In the genomic region with DNA sequence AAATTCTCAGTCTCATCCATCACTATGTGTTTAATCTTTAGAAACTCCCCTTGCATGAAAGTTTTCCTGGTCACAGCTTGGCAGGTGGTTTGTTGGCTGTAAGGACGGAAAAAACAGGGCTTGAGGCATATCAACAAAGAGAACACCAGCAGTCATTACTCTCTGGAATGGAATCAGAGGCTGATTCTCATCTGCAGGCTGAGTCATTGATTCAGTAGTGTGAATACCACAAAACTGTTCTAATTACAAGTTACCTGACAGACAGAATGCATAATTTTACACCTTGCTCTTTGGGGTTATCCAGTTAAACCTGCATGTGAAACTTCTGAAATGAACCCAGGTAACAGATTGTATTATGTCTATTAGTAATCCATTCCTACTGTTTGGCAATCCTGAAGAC, we compare ENCODE assay signal across 16 cellular contexts. TPM values are rescaled to one million over a fixed set of nuclear protein-coding genes. Genes with fewer than 3 reads are reported as not detected.
DNase-seq lines count a peak whose midpoint lies in the region; ATAC-seq lines count a peak whose summit lies in the region.
"Had no signal": no experiment of that assay in that cellular context is flagged by ENCODE, and none has a peak within 500 bp of the region (broad histone marks: within the 10 kb centered on the region; RNA-seq: fewer than 3 reads in every experiment).

No MANE protein-coding gene starts in this region.

- ATAC-seq in activated CD4-positive, CD25-positive, alpha-beta regulatory T cell treated with anti-CD3 and anti-CD28 coated beads, Interleukin-2, amount 50 U/mL, for 24 hours: peak; percentile 17 to 70
- ATAC-seq in activated T-cell treated with anti-CD3 and anti-CD28 coated beads, Interleukin-2, amount 50 U/mL, for 72 hours (replicated peaks in 1 of 2): peak; percentile 47 to 51
- ATAC-seq in central memory CD8-positive, alpha-beta T cell (replicated peaks; ENCODE audit: extremely low read depth, poor library complexity, severe bottlenecking): no peak
- ATAC-seq: GM23338 had no signal

- no peak for DNase-seq in activated CD4-positive, CD25-positive, alpha-beta regulatory T cell treated with anti-CD3 and anti-CD28 coated beads, Interleukin-2, amount 50 U/mL, for 72 hours
- DNase-seq in activated T-cell treated with anti-CD3 and anti-CD28 coated beads, Interleukin-2, amount 50 U/mL, for 72 hours: no peak
- DNase-seq in activated T-cell treated with anti-CD3 and anti-CD28 coated beads, Interleukin-2, amount 50 U/mL, for 1 hour: no peak
- no peak for DNase-seq in central memory CD8-positive, alpha-beta T cell (ENCODE audit: low spot score in 2 of 2)
- DNase-seq in renal cortical epithelial cell (ENCODE audit: low read depth) (peak; percentile 7), DMS53 (lab: John Stamatoyannopoulos, UW) (no peak)
- no peak for DNase-seq in activated effector memory CD4-positive, alpha-beta T cell treated with anti-CD3 and anti-CD28 coated beads, Interleukin-2, amount 50 U/mL, for 16 hours
- DNase-seq: AML-193; CD4-positive, alpha-beta T cell; DMS153; DMS79 treated with DMSO at 0.1 percent for 48 hours; GF-D8; HCEC 1CT had no signal

- peaks cover 38% of the 10 kb centered on the region for H3K4me1 Mint-ChIP-seq in activated T-cell treated with anti-CD3 and anti-CD28 coated beads, Interleukin-2, amount 50 U/mL, for 72 hours (ENCODE audit: low read depth)
- H3K4me1 Mint-ChIP-seq in central memory CD8-positive, alpha-beta T cell: no peaks in the 10 kb centered on the region

- H3K27ac Mint-ChIP-seq in activated T-cell treated with anti-CD3 and anti-CD28 coated beads, Interleukin-2, amount 50 U/mL, for 72 hours: no peak overlapping the region
- H3K27ac Mint-ChIP-seq in central memory CD8-positive, alpha-beta T cell (ENCODE audit: low read depth): peak overlapping the region; percentile 15
- H3K27ac Mint-ChIP-seq: CD4-positive, alpha-beta T cell; GM23338 had no signal

- no peaks in the 10 kb centered on the region for H3K36me3 Mint-ChIP-seq in activated T-cell treated with anti-CD3 and anti-CD28 coated beads, Interleukin-2, amount 50 U/mL, for 72 hours (ENCODE audit: insufficient read depth in 2 of 2)
- H3K36me3 Mint-ChIP-seq in central memory CD8-positive, alpha-beta T cell (ENCODE audit: insufficient read depth): peaks cover 2% of the 10 kb centered on the region

- no peaks in the 10 kb centered on the region for H3K27me3 Mint-ChIP-seq in activated T-cell treated with anti-CD3 and anti-CD28 coated beads, Interleukin-2, amount 50 U/mL, for 72 hours (ENCODE audit: low read depth)
- no peaks in the 10 kb centered on the region for H3K27me3 Mint-ChIP-seq in central memory CD8-positive, alpha-beta T cell
- H3K27me3 Mint-ChIP-seq: CD4-positive, alpha-beta T cell had no signal

- H3K9me3 Mint-ChIP-seq in activated T-cell treated with anti-CD3 and anti-CD28 coated beads, Interleukin-2, amount 50 U/mL, for 72 hours: peaks cover 0 to 5% of the 10 kb centered on the region in 2 donors
- no peaks in the 10 kb centered on the region for H3K9me3 Mint-ChIP-seq in central memory CD8-positive, alpha-beta T cell
- H3K9me3 Mint-ChIP-seq: CD4-positive, alpha-beta T cell; GM23338 had no signal

- no peak overlapping the region for H3K4me3 Mint-ChIP-seq in activated T-cell treated with anti-CD3 and anti-CD28 coated beads, Interleukin-2, amount 50 U/mL, for 72 hours
- H3K4me3 Mint-ChIP-seq in central memory CD8-positive, alpha-beta T cell: no peak overlapping the region
- H3K4me3 Mint-ChIP-seq: CD4-positive, alpha-beta T cell; GM23338 had no signal

RNA-seq across cellular contexts. Expression of gene SLFN12L, which starts 11.5 kb away (rescaled TPM):
- total RNA-seq in activated T-cell treated with anti-CD3 and anti-CD28 coated beads, Interleukin-2, amount 50 U/mL, for 72 hours: 10 to 100 TPM; 59.0 to 73.6 TPM
- total RNA-seq in renal cortical epithelial cell: 0.05 TPM in 1 of 2 replicates, not detected in the other
- total RNA-seq: GM23338, HT1080 had no signal

RNA-seq across cellular contexts. Expression of gene SLFN14, which starts 11.6 kb away (rescaled TPM):
- not detected for total RNA-seq in activated T-cell treated with anti-CD3 and anti-CD28 coated beads, Interleukin-2, amount 50 U/mL, for 72 hours
- not detected in 2 replicates for total RNA-seq in renal cortical epithelial cell
- total RNA-seq: CD4-positive, alpha-beta T cell; HT1080 had no signal

RNA-seq across cellular contexts. Expression of gene PEX12, which starts 29.4 kb away (rescaled TPM):
- 1 to 10 TPM; 7.2 to 7.3 TPM for total RNA-seq in activated T-cell treated with anti-CD3 and anti-CD28 coated beads, Interleukin-2, amount 50 U/mL, for 72 hours
- 3.0 and 5.6 TPM in 2 replicates for total RNA-seq in renal cortical epithelial cell

RNA-seq across cellular contexts. Expression of gene AP2B1, which starts 38.1 kb away (rescaled TPM):
- total RNA-seq in activated T-cell treated with anti-CD3 and anti-CD28 coated beads, Interleukin-2, amount 50 U/mL, for 72 hours: 100 to 1,000 TPM; 167 to 179 TPM
- total RNA-seq in renal cortical epithelial cell: 134 and 233 TPM in 2 replicates

Comparison
In these comparisons a context has a peak if more than half of its experiments do, and no peak if none do; other contexts are left out.
1. RNA of gene SLFN12L, which starts 11.5 kb away (total RNA-seq): 59.0 to 73.6 TPM in activated T-cell treated with anti-CD3 and anti-CD28 coated beads, Interleukin-2, amount 50 U/mL, for 72 hours; 0.05 TPM in renal cortical epithelial cell; every median in the first group is over 10 times any median in the second.